Comparison of ENCODE assay signal across 10 cellular contexts in genomic region chr6:45946352-45946751, GRCh38.
DNase-seq lines count a peak whose midpoint lies in the region; ATAC-seq and TF ChIP-seq lines count a peak whose summit lies in the region.
"Had no signal": no experiment of that assay in that cellular context is flagged by ENCODE, and none has a peak within 500 bp of the region (broad histone marks: within the 10 kb centered on the region; RNA-seq: fewer than 3 reads in every experiment).

No MANE protein-coding gene starts in this region.

- H3K4me3 ChIP-seq in MG63 (no peak overlapping the region), ovary (no peak overlapping the region)
- H3K4me3 ChIP-seq: skin epidermis, transverse colon had no signal

- peak in 1 of 3 donors; percentile 24 for TF ChIP-seq CTCF in ovary (IDR thresholded peaks at IDR 0.05)

- H3K4me1 ChIP-seq in ovary (ENCODE audit: insufficient read depth), result peaks cover 3% of the 10 kb centered on the region

- H3K9me3 ChIP-seq in MG63, result no peaks in the 10 kb centered on the region
- no peaks in the 10 kb centered on the region for H3K9me3 ChIP-seq in ovary
- H3K9me3 ChIP-seq: transverse colon had no signal

- intact Hi-C loops in ovary (cut with DNase I), result no loop called here

- TF ChIP-seq EP300 in ovary (IDR thresholded peaks at IDR 0.05), result no peak

- no peak for TF ChIP-seq POLR2A in erythroblast (IDR thresholded peaks at IDR 0.05; ENCODE audit: low read length)
- TF ChIP-seq POLR2A in ovary (IDR thresholded peaks at IDR 0.05), result no peak

- no peak for ATAC-seq in GM18870 (IDR thresholded peaks at IDR 0.05; ENCODE audit: unreplicated experiment)

- DNase-seq in ELF-1 (ENCODE audit: low read depth, low spot score) (peak; percentile 62), MG63 (peak; percentile 50), erythroblast (lab: John Stamatoyannopoulos, UW) (peak; percentile 12 to 29), ovary (peak; percentile 42 to 58 (median 46)), dermis blood vessel endothelial cell (no peak), DMS153 (lab: John Stamatoyannopoulos, UW) (no peak), NCI-H1105 (lab: John Stamatoyannopoulos, UW) (no peak)
- DNase-seq: transverse colon had no signal

- H3K27ac ChIP-seq in ovary, result no peak overlapping the region
- H3K27ac ChIP-seq: transverse colon had no signal

- H3K27me3 ChIP-seq in MG63 (no peaks in the 10 kb centered on the region), ovary (no peaks in the 10 kb centered on the region)
- H3K27me3 ChIP-seq: transverse colon had no signal

- 14 to 21% (median 17%) methylated on average over 3 of the region's 3 CpGs for WGBS in ovary, 3 donors

- no peaks in the 10 kb centered on the region for H3K36me3 ChIP-seq in MG63
- no peaks in the 10 kb centered on the region for H3K36me3 ChIP-seq in ovary

Comparison
In these comparisons a context has a peak if more than half of its experiments do, and no peak if none do; other contexts are left out.
1. DNase-seq: peak in ELF-1 (single experiment), MG63 (single experiment), erythroblast (2 of 2) and ovary (5 of 5); none in dermis blood vessel endothelial cell (single experiment), DMS153 (single experiment) and NCI-H1105 (single experiment).